ENCODE assay signal across 1 cellular context in the genomic region with DNA sequence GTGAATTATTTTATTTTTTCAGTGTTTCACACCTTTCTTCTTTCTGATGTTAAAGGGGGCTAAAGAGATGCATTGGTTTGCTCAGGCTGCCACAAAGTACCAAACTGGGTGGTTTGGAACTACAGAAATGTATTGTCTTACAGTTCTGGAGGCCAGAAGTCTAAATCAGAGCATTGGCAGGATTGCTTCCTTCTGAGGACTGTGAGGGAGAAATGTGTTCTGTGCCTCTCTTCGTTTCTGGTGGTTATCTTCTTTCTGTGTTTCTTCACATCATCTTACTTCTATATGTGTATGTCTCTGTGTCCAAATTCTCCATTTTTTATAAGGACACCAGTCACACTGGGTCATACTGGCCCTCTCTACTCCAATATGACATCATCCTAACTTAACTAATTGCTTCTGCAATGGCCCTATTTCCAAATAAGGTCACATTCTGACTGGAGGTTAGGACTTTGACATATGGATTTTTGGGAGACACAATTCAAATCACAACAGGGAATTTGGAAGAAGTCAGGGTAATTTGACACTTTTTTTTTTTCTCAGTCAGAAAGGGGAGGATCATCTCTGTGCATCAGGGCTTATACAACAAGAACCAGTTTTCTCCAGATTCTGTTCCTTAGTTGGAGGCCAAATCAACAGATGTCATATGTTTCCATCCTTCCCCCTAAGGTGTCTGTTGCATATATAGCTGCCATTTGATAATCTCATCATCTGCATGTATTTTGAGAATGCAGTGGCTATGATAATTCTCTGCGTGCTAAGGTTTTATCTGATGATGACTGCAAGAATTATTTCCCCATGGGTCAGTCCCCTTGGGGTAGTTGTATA.
A peak's percentile ranks its signal among the peaks of the same experiment; 100 is the strongest.
TF ChIP-seq lines count a peak whose summit lies in the region.

No MANE protein-coding gene starts in this region.

TF ChIP-seq in HEK293, 187 proteins besides CTCF, POLR2A, EP300 and RAD21 (continued from another document):
- TF ChIP-seq, protein P1, sequence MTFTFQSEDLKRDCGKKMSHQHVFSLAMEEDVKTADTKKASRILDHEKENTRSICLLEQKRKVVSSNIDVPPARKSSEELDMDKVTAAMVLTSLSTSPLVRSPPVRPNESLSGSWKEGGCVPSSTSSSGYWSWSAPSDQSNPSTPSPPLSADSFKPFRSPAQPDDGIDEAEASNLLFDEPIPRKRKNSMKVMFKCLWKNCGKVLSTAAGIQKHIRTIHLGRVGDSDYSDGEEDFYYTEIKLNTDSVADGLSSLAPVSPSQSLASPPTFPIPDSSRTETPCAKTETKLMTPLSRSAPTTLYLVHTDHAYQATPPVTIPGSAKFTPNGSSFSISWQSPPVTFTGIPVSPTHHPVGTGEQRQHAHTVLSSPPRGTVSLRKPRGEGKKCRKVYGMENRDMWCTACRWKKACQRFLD (tag by site-specific recombination; IDR thresholded peaks at IDR 0.05) = no peak
- peak; percentile 85 for TF ChIP-seq SCRT2 (tag by site-specific recombination; IDR thresholded peaks at IDR 0.05)
- TF ChIP-seq, protein P2, sequence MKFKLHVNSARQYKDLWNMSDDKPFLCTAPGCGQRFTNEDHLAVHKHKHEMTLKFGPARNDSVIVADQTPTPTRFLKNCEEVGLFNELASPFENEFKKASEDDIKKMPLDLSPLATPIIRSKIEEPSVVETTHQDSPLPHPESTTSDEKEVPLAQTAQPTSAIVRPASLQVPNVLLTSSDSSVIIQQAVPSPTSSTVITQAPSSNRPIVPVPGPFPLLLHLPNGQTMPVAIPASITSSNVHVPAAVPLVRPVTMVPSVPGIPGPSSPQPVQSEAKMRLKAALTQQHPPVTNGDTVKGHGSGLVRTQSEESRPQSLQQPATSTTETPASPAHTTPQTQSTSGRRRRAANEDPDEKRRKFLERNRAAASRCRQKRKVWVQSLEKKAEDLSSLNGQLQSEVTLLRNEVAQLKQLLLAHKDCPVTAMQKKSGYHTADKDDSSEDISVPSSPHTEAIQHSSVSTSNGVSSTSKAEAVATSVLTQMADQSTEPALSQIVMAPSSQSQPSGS (tag by site-specific recombination; IDR thresholded peaks at IDR 0.05; ENCODE audit: low read depth) = peak; percentile 91
- peak; percentile 50; the same call in 1 of the 2 replicates for TF ChIP-seq ZNF366 (tag by site-specific recombination; conservative IDR thresholded peaks at IDR 0.05)
- TF ChIP-seq, protein P3, sequence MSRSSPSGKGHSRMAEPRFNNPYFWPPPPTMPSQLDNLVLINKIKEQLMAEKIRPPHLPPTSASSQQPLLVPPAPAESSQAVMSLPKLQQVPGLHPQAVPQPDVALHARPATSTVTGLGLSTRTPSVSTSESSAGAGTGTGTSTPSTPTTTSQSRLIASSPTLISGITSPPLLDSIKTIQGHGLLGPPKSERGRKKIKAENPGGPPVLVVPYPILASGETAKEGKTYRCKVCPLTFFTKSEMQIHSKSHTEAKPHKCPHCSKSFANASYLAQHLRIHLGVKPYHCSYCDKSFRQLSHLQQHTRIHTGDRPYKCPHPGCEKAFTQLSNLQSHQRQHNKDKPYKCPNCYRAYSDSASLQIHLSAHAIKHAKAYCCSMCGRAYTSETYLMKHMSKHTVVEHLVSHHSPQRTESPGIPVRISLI (tag by site-specific recombination; IDR thresholded peaks at IDR 0.05) = 0 out of 2 replicates have a peak, but pooled peaks have one; percentile 11
- TF ChIP-seq ZFP3 (tag by site-specific recombination; IDR thresholded peaks at IDR 0.05; ENCODE audit: low read depth) = no peak
- TF ChIP-seq ZNF24 (tag by site-specific recombination; IDR thresholded peaks at IDR 0.05) = no peak
- TF ChIP-seq ZBTB1 (tag by site-specific recombination; IDR thresholded peaks at IDR 0.05) = no peak
- peak; percentile 63; the same call in 1 of the 2 replicates for TF ChIP-seq ZBTB21 (tag by site-specific recombination; IDR thresholded peaks at IDR 0.05)
- no peak for TF ChIP-seq ZNF664 (tag by site-specific recombination; IDR thresholded peaks at IDR 0.05)
- TF ChIP-seq ZNF623 (tag by site-specific recombination; IDR thresholded peaks at IDR 0.05) = no peak
- no peak for TF ChIP-seq IKZF3 (tag by site-specific recombination; IDR thresholded peaks at IDR 0.05)
